In the genomic region with DNA sequence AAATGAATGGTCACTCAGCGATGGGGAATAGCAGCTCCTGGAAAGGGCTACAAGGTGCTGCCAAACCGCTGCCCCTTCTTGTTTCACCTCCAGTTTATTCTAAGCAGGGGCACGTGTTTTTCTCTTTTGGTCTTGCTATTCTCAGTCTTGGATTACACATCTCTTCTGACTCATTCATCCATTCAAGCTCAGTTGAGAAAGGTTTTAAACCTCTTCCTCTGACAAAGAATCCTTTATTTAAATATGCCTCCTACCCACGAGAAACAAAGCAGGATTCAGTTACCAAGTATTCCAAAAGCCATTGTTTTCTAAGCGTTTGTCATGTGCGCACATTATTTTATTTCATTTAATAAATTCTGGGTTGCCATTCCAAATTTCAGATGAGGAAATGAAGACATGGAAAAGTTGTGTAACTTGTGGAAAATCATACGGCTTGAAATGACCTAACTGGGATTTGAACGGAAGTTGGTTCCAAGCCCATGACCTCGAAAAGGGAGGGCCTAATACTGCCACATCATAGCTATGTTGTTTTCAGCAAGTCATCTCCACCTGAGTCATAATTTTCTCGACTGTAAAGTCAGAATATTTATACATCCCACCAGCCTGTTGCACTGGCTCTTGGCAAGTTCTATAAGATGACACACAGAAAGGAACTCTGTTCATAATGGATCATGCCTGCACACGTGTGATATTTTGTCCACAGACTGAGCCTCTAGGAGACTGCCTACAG, we compare ENCODE assay signal across 13 cellular contexts.
DNase-seq lines count a peak whose midpoint lies in the region; ATAC-seq and TF ChIP-seq lines count a peak whose summit lies in the region.
"Had no signal": no experiment of that assay in that cellular context is flagged by ENCODE, and none has a peak within 500 bp of the region (broad histone marks: within the 10 kb centered on the region; RNA-seq: fewer than 3 reads in every experiment).

No MANE protein-coding gene starts in this region.

- no peaks in the 10 kb centered on the region; the same call in 2 of the 3 replicates for H3K9me3 Mint-ChIP-seq in GM23338
- H3K9me3 Mint-ChIP-seq in activated T-helper 17 cell treated with anti-CD3 and anti-CD28 coated beads, Interleukin-2, amount 50 U/mL, for 72 hours, result no peaks in the 10 kb centered on the region

- TF ChIP-seq CTCF in GM23338 (conservative IDR thresholded peaks at IDR 0.05; ENCODE audit: low read depth in 2 of 2), result no peak
- TF ChIP-seq CTCF in A673 (conservative IDR thresholded peaks at IDR 0.05; ENCODE audit: low read depth, low read length), result no peak

- H3K9me2 ChIP-seq in GM23338 (ENCODE audit: insufficient read depth), result peaks cover 5% of the 10 kb centered on the region; the same call in 1 of the 2 replicates

- intact Hi-C loops in Right ventricle myocardium superior (cut with DNase I) (no loop called here), posterior cingulate gyrus (cut with DNase I) (loop anchor here (10.0 kb wide), 1 partner anchor 143 kb away; no protein-coding TSS in a partner anchor), A673 (cut with micrococcal nuclease; ENCODE audit: unreplicated experiment) (no loop called here)

- H4K20me1 ChIP-seq in GM23338 (replicated peaks; ENCODE audit: insufficient read depth), result no peaks in the 10 kb centered on the region; the same call in 1 of the 2 replicates

- no peak overlapping the region for H3K27ac Mint-ChIP-seq in GM23338
- no peak overlapping the region for H3K27ac Mint-ChIP-seq in activated T-helper 17 cell treated with anti-CD3 and anti-CD28 coated beads, Interleukin-2, amount 50 U/mL, for 72 hours

- H3K27ac ChIP-seq in GM23338 (ENCODE audit: low read depth) (no peak overlapping the region), skin epidermis (peak overlapping the region in 16 of 21 experiments; percentile 9 to 73 (median 52)), A673 (ENCODE audit: low read depth, low read length, poor library complexity, severe bottlenecking) (no peak overlapping the region)
- H3K27ac ChIP-seq: ascending aorta, spleen, thyroid gland had no signal

- no peaks in the 10 kb centered on the region for H3K4me1 ChIP-seq in GM23338 (ENCODE audit: insufficient read depth)
- H3K4me1 ChIP-seq in A673 (ENCODE audit: insufficient read depth, low read length, poor library complexity, severe bottlenecking), result peaks cover 32% of the 10 kb centered on the region
- H3K4me1 ChIP-seq: ascending aorta, spleen, thyroid gland had no signal

- H3K36me3 ChIP-seq in GM23338 (ENCODE audit: insufficient read depth) (no peaks in the 10 kb centered on the region), A673 (ENCODE audit: insufficient read depth, low read length, poor library complexity, severe bottlenecking) (no peaks in the 10 kb centered on the region)
- H3K36me3 ChIP-seq: ascending aorta, spleen, thyroid gland had no signal

- H3K4me1 Mint-ChIP-seq in GM23338, result peaks cover 4% of the 10 kb centered on the region; the same call in 1 of the 3 replicates
- no peaks in the 10 kb centered on the region for H3K4me1 Mint-ChIP-seq in activated T-helper 17 cell treated with anti-CD3 and anti-CD28 coated beads, Interleukin-2, amount 50 U/mL, for 72 hours

- peak overlapping the region; percentile 8; the same call in 1 of the 2 replicates for H2AFZ ChIP-seq in GM23338

- no peaks in the 10 kb centered on the region for H3K79me2 ChIP-seq in GM23338 (replicated peaks; ENCODE audit: insufficient read depth)

- DNase-seq in GM23338 (ENCODE audit: low spot score) (no peak), Right ventricle myocardium superior (no peak), posterior cingulate gyrus (no peak), A673 (ENCODE audit: low spot score) (no peak)
- DNase-seq in stimulated activated naive CD4-positive, alpha-beta T cell (lab: John Stamatoyannopoulos, UW), result no peak
- DNase-seq: activated CD4-positive, alpha-beta T cell treated with anti-CD3 and anti-CD28 coated beads for 4 hours; NCI-H524; spleen had no signal

- H3F3A ChIP-seq in GM23338 (replicated peaks; ENCODE audit: low read depth), result no peaks in the 10 kb centered on the region

- POLR2A ChIA-PET in A673 (lab: Charles Lee; ENCODE audit: low non-redundant PET), result no interaction called here

- no peaks in the 10 kb centered on the region for H3K27me3 Mint-ChIP-seq in GM23338 (ENCODE audit: insufficient read depth, low read depth, poor library complexity)
- peaks cover 23% of the 10 kb centered on the region for H3K27me3 Mint-ChIP-seq in activated T-helper 17 cell treated with anti-CD3 and anti-CD28 coated beads, Interleukin-2, amount 50 U/mL, for 72 hours

- H3K36me3 Mint-ChIP-seq in GM23338 (ENCODE audit: low read depth), result no peaks in the 10 kb centered on the region
- H3K36me3 Mint-ChIP-seq in activated T-helper 17 cell treated with anti-CD3 and anti-CD28 coated beads, Interleukin-2, amount 50 U/mL, for 72 hours (ENCODE audit: low read depth), result no peaks in the 10 kb centered on the region

- H3K4me2 ChIP-seq in GM23338, result no peak overlapping the region

- ATAC-seq in GM23338, result no peak
- peak; percentile 68 for ATAC-seq in activated T-helper 17 cell treated with anti-CD3 and anti-CD28 coated beads, Interleukin-2, amount 50 U/mL, for 72 hours (replicated peaks)
- peak; percentile 86 for ATAC-seq in Right ventricle myocardium superior (ENCODE audit: poor library complexity)
- ATAC-seq in GM19463 (IDR thresholded peaks at IDR 0.05; ENCODE audit: unreplicated experiment), result no peak

- H3K27me3 ChIP-seq in GM23338 (ENCODE audit: insufficient read depth) (no peaks in the 10 kb centered on the region), A673 (replicated peaks; ENCODE audit: insufficient read depth, low read depth, low read length, poor library complexity) (no peaks in the 10 kb centered on the region)
- H3K27me3 ChIP-seq: ascending aorta, thyroid gland had no signal

- no TSS peak for BruUV-seq in A673 (replicated peaks; lab: Mats Ljungman, UMichigan)

- H3K4me3 Mint-ChIP-seq in GM23338, result no peak overlapping the region
- no peak overlapping the region for H3K4me3 Mint-ChIP-seq in activated T-helper 17 cell treated with anti-CD3 and anti-CD28 coated beads, Interleukin-2, amount 50 U/mL, for 72 hours

- H3K4me3 ChIP-seq in GM23338 (no peak overlapping the region), skin epidermis (no peak overlapping the region), A673 (ENCODE audit: low read depth, low read length, poor library complexity, severe bottlenecking) (no peak overlapping the region)
- H3K4me3 ChIP-seq: ascending aorta, spleen, thyroid gland had no signal

- H3K9me3 ChIP-seq in A673 (ENCODE audit: low read depth, low read length, poor library complexity, severe bottlenecking), result no peaks in the 10 kb centered on the region
- H3K9me3 ChIP-seq: ascending aorta, spleen, thyroid gland had no signal

- CTCF ChIA-PET in A673 (lab: Charles Lee), result interaction anchor here (0.7 kb wide), 1 partner anchor 46 kb away, joined by 3 read pairs; no protein-coding TSS in a partner anchor

TF ChIP-seq in GM23338, 12 proteins besides CTCF, POLR2A, EP300 and RAD21 (continues in another document):
- TF ChIP-seq JUNB (IDR thresholded peaks at IDR 0.05; ENCODE audit: unreplicated experiment) (no peak), ZNF331 (CRISPR knock-in tag; IDR thresholded peaks at IDR 0.05; ENCODE audit: low read depth) (no peak), EZH2 (IDR thresholded peaks at IDR 0.05; ENCODE audit: low read depth, unreplicated experiment) (no peak), NANOG (IDR thresholded peaks at IDR 0.05; ENCODE audit: borderline replicate concordance) (no peak), ZNF114 (CRISPR knock-in tag; IDR thresholded peaks at IDR 0.05) (no peak), EZH2phosphoT487 (IDR thresholded peaks at IDR 0.05; ENCODE audit: unreplicated experiment) (no peak), POLR2AphosphoS5 (IDR thresholded peaks at IDR 0.05; ENCODE audit: low read depth) (no peak)
- TF ChIP-seq, protein P1, sequence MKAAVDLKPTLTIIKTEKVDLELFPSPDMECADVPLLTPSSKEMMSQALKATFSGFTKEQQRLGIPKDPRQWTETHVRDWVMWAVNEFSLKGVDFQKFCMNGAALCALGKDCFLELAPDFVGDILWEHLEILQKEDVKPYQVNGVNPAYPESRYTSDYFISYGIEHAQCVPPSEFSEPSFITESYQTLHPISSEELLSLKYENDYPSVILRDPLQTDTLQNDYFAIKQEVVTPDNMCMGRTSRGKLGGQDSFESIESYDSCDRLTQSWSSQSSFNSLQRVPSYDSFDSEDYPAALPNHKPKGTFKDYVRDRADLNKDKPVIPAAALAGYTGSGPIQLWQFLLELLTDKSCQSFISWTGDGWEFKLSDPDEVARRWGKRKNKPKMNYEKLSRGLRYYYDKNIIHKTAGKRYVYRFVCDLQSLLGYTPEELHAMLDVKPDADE (IDR thresholded peaks at IDR 0.05), result no peak

Comparison
In these comparisons a context has a peak if more than half of its experiments do, and no peak if none do; other contexts are left out.
1. ATAC-seq: peak in activated T-helper 17 cell treated with anti-CD3 and anti-CD28 coated beads, Interleukin-2, amount 50 U/mL, for 72 hours (single experiment) and Right ventricle myocardium superior (single experiment); none in GM23338 (single experiment) and GM19463 (single experiment).
2. H3K27ac ChIP-seq: peak in skin epidermis (16 of 21); none in GM23338 (single experiment) and A673 (single experiment).